ENCODE assay signal across 15 cellular contexts in genomic region chr1:245880754-245881403, GRCh38.
DNase-seq lines count a peak whose midpoint lies in the region; ATAC-seq and TF ChIP-seq lines count a peak whose summit lies in the region.
"Had no signal": no experiment of that assay in that cellular context is flagged by ENCODE, and none has a peak within 500 bp of the region (broad histone marks: within the 10 kb centered on the region; RNA-seq: fewer than 3 reads in every experiment).

No MANE protein-coding gene starts in this region.

- H3K9me3 ChIP-seq in SK-N-SH: no peaks in the 10 kb centered on the region
- no peaks in the 10 kb centered on the region for H3K9me3 ChIP-seq in trophoblast cell (ENCODE audit: insufficient read depth, low read depth, low read length)
- no peaks in the 10 kb centered on the region for H3K9me3 ChIP-seq in ascending aorta
- no peaks in the 10 kb centered on the region for H3K9me3 ChIP-seq in WERI-Rb-1 (ENCODE audit: severe bottlenecking)

- TF ChIP-seq CTCF in SK-N-SH (IDR thresholded peaks at IDR 0.05) (no peak), fibroblast of pulmonary artery (IDR thresholded peaks at IDR 0.05; ENCODE audit: low read length, missing control alignments) (no peak), ascending aorta (IDR thresholded peaks at IDR 0.05) (no peak), WERI-Rb-1 (IDR thresholded peaks at IDR 0.05; ENCODE audit: low read depth, low read length) (no peak)

- no peak overlapping the region for H2BK5ac ChIP-seq in trophoblast cell (ENCODE audit: low read depth, low read length, poor library complexity)

- no peak overlapping the region for H3K4ac ChIP-seq in trophoblast cell (ENCODE audit: low read depth, low read length)

- H3K79me2 ChIP-seq in SK-N-SH (ENCODE audit: insufficient read depth): no peaks in the 10 kb centered on the region
- H3K79me2 ChIP-seq in trophoblast cell (ENCODE audit: control insufficient read depth, insufficient read depth, low read length, poor library complexity): no peaks in the 10 kb centered on the region

- TF ChIP-seq EP300 in SK-N-SH (IDR thresholded peaks at IDR 0.05; ENCODE audit: borderline replicate concordance in 1 of 2, low read depth in 1 of 2, low read length in 1 of 2): peak; percentile 55 to 89; a peak in 3 of 4 replicates

- CTCF ChIA-PET in SK-N-SH (lab: Yijun Ruan, JAX): no interaction called here

- H2BK120ac ChIP-seq in trophoblast cell (ENCODE audit: insufficient read depth, low read length, poor library complexity): no peak overlapping the region

- WGBS in SK-N-SH (ENCODE audit: low lambda C conversion rate): 71% methylated on average over 3 of the region's 3 CpGs
- no CpG with 5 or more reads among the region's 3 CpGs for WGBS in trophoblast cell (ENCODE audit: extremely low coverage, insufficient coverage, insufficient read length)

- H3K4me2 ChIP-seq in SK-N-SH (no peak overlapping the region), trophoblast cell (ENCODE audit: low read length) (no peak overlapping the region)

- ATAC-seq in HG03159 (IDR thresholded peaks at IDR 0.05; ENCODE audit: unreplicated experiment): no peak
- ATAC-seq: activated CD8-positive, alpha-beta T cell treated with anti-CD3 and anti-CD28 coated beads for 36 hours had no signal

- POLR2A ChIA-PET in SK-N-SH (lab: Yijun Ruan, JAX): no interaction called here

- no peaks in the 10 kb centered on the region for H4K20me1 ChIP-seq in SK-N-SH (ENCODE audit: insufficient read depth)

- no peak overlapping the region for H4K91ac ChIP-seq in trophoblast cell (ENCODE audit: low read depth, low read length)

- H3K9ac ChIP-seq in SK-N-SH (no peak overlapping the region), trophoblast cell (ENCODE audit: low read length) (no peak overlapping the region)

- H2AK5ac ChIP-seq in trophoblast cell (ENCODE audit: low read length): no peak overlapping the region

- TF ChIP-seq RAD21 in SK-N-SH (IDR thresholded peaks at IDR 0.05; ENCODE audit: low read length): no peak

- H3K18ac ChIP-seq in trophoblast cell (ENCODE audit: low read length): no peak overlapping the region

- no peaks in the 10 kb centered on the region for H3K9me2 ChIP-seq in SK-N-SH

- DNase-seq in ELR (ENCODE audit: low read depth): peak; percentile 71
- no peak for DNase-seq in SK-N-SH
- peak; percentile 93 for DNase-seq in fibroblast of pulmonary artery (ENCODE audit: low read depth)
- peak; percentile 69 to 96 for DNase-seq in trophoblast cell
- no peak for DNase-seq in stimulated activated CD4-positive, alpha-beta T cell treated with anti-CD3 and anti-CD28 coated beads, Interleukin-15, amount 100 ng/mL, for 24 hours
- DNase-seq in ascending aorta (ENCODE audit: low spot score in 2 of 2): no peak
- no peak for DNase-seq in WERI-Rb-1
- DNase-seq: activated CD8-positive, alpha-beta T cell treated with anti-CD3 and anti-CD28 coated beads for 36 hours; aorta; CD4-positive, alpha-beta memory T cell; effector memory CD4-positive, alpha-beta T cell; NCI-H2081 treated with DMSO at 0.1 percent for 48 hours; NCI-H82; stimulated activated CD8-positive, alpha-beta memory T cell treated with anti-CD3 and anti-CD28 coated beads, Interleukin-4, amount 100 ng/mL, for 48 hours had no signal

- H3K27ac ChIP-seq in SK-N-SH (ENCODE audit: low read depth in 2 of 2, low read length in 1 of 2): peak overlapping the region; percentile 75 to 100
- no peak overlapping the region for H3K27ac ChIP-seq in trophoblast cell (ENCODE audit: low read depth, low read length)
- H3K27ac ChIP-seq in ascending aorta: no peak overlapping the region
- no peak overlapping the region for H3K27ac ChIP-seq in WERI-Rb-1

- no peak overlapping the region for H4K8ac ChIP-seq in trophoblast cell (ENCODE audit: low read depth, low read length)

- no peak overlapping the region for H2BK12ac ChIP-seq in trophoblast cell (ENCODE audit: low read length)

- H3K23ac ChIP-seq in trophoblast cell (ENCODE audit: low read length): no peak overlapping the region

- peaks cover 10% of the 10 kb centered on the region for H3F3A ChIP-seq in SK-N-SH (replicated peaks; ENCODE audit: insufficient read depth)

- no peak overlapping the region for H2AFZ ChIP-seq in SK-N-SH (ENCODE audit: low read depth)
- no peak overlapping the region for H2AFZ ChIP-seq in trophoblast cell (ENCODE audit: insufficient read depth, low read length, poor library complexity)

- H3K14ac ChIP-seq in trophoblast cell (ENCODE audit: low read length): no peak overlapping the region

- H3K36me3 ChIP-seq in SK-N-SH (replicated peaks in 1 of 2; ENCODE audit: control insufficient read depth in 1 of 2, insufficient read depth in 2 of 2, low read length in 1 of 2): no peaks in the 10 kb centered on the region
- H3K36me3 ChIP-seq in trophoblast cell (ENCODE audit: control insufficient read depth in 1 of 2, insufficient read depth in 2 of 2, low read length in 2 of 2): no peaks in the 10 kb centered on the region
- no peaks in the 10 kb centered on the region for H3K36me3 ChIP-seq in ascending aorta
- no peaks in the 10 kb centered on the region for H3K36me3 ChIP-seq in WERI-Rb-1

- H3K4me3 ChIP-seq in SK-N-SH (ENCODE audit: low read depth in 2 of 2, low read length in 1 of 2) (no peak overlapping the region), fibroblast of pulmonary artery (replicated peaks; ENCODE audit: low read depth, low read length) (no peak overlapping the region), trophoblast cell (ENCODE audit: low read depth, low read length) (no peak overlapping the region), ascending aorta (no peak overlapping the region), WERI-Rb-1 (ENCODE audit: low read depth, low read length) (no peak overlapping the region)

- peaks cover 14 to 28% of the 10 kb centered on the region in 2 experiments for H3K4me1 ChIP-seq in SK-N-SH (ENCODE audit: control insufficient read depth in 1 of 2, insufficient read depth in 2 of 2, low read depth in 1 of 2, low read length in 1 of 2)
- H3K4me1 ChIP-seq in trophoblast cell (ENCODE audit: control insufficient read depth in 1 of 2, insufficient read depth in 2 of 2, low read length in 2 of 2): peaks cover 0 to 16% of the 10 kb centered on the region in 2 experiments
- H3K4me1 ChIP-seq in ascending aorta: no peaks in the 10 kb centered on the region

- peaks cover 2% of the 10 kb centered on the region for H3K79me1 ChIP-seq in trophoblast cell (ENCODE audit: low read length)

- no peaks in the 10 kb centered on the region for H3K27me3 ChIP-seq in SK-N-SH (ENCODE audit: insufficient read depth)
- no peaks in the 10 kb centered on the region for H3K27me3 ChIP-seq in trophoblast cell (ENCODE audit: insufficient read depth, low read length)
- no peaks in the 10 kb centered on the region for H3K27me3 ChIP-seq in ascending aorta
- H3K27me3 ChIP-seq in WERI-Rb-1 (ENCODE audit: insufficient read depth, low read depth, severe bottlenecking): no peaks in the 10 kb centered on the region

- no peak overlapping the region for H4K12ac ChIP-seq in trophoblast cell (ENCODE audit: low read depth, low read length)

- intact Hi-C loops in ascending aorta (cut with DNase I): no loop called here

TF ChIP-seq in SK-N-SH, 30 proteins besides CTCF, POLR2A, EP300 and RAD21 (continues in another document):
- peak; percentile 81 for TF ChIP-seq TEAD4 (IDR thresholded peaks at IDR 0.05; ENCODE audit: borderline replicate concordance, insufficient read depth)
- TF ChIP-seq RXRA (IDR thresholded peaks at IDR 0.05; ENCODE audit: borderline replicate concordance, low read depth): peak; percentile 76; the same call in 1 of the 2 replicates
- TF ChIP-seq MEF2A (IDR thresholded peaks at IDR 0.05; ENCODE audit: borderline replicate concordance, low read depth): no peak; the same call in 1 of the 2 replicates
- TF ChIP-seq YY1 (IDR thresholded peaks at IDR 0.05; ENCODE audit: low read depth): no peak
- peak; percentile 57; the same call in 1 of the 2 replicates for TF ChIP-seq FOXM1 (IDR thresholded peaks at IDR 0.05; ENCODE audit: low read depth)
- no peak for TF ChIP-seq GABPA (IDR thresholded peaks at IDR 0.05; ENCODE audit: low read depth)
- peak; percentile 33; the same call in 1 of the 2 replicates for TF ChIP-seq ZBTB33 (IDR thresholded peaks at IDR 0.05; ENCODE audit: borderline replicate concordance, low read depth)
- no peak for TF ChIP-seq SMC3 (IDR thresholded peaks at IDR 0.05; ENCODE audit: low read depth, low read length)
- TF ChIP-seq JUND (IDR thresholded peaks at IDR 0.05): peak; percentile 50

Comparison
In these comparisons a context has a peak if more than half of its experiments do, and no peak if none do; other contexts are left out.
1. DNase-seq: peak in ELR (single experiment), fibroblast of pulmonary artery (single experiment) and trophoblast cell (2 of 2); none in SK-N-SH (single experiment), stimulated activated CD4-positive, alpha-beta T cell treated with anti-CD3 and anti-CD28 coated beads, Interleukin-15, amount 100 ng/mL, for 24 hours (single experiment), ascending aorta (0 of 2) and WERI-Rb-1 (single experiment).
2. H3K27ac ChIP-seq: peak in SK-N-SH (2 of 2); none in trophoblast cell (single experiment), ascending aorta (0 of 2) and WERI-Rb-1 (single experiment).